ENCODE assay signal across 11 cellular contexts in genomic region chr4:2817136-2817535, GRCh38. TPM values are rescaled to one million over a fixed set of nuclear protein-coding genes. Genes with fewer than 3 reads are reported as not detected.
DNase-seq lines count a peak whose midpoint lies in the region; ATAC-seq and TF ChIP-seq lines count a peak whose summit lies in the region.
"Had no signal": no experiment of that assay in that cellular context is flagged by ENCODE, and none has a peak within 500 bp of the region (broad histone marks: within the 10 kb centered on the region; RNA-seq: fewer than 3 reads in every experiment).

No MANE protein-coding gene starts in this region.

- ATAC-seq in right cardiac atrium (no peak), left cardiac atrium (no peak), lower lobe of right lung (no peak), GM18498 (IDR thresholded peaks at IDR 0.05; ENCODE audit: unreplicated experiment) (no peak)
- no peak for ATAC-seq in activated CD8-positive, alpha-beta T cell treated with anti-CD3 and anti-CD28 coated beads for 36 hours

- H3K9me3 Mint-ChIP-seq in activated CD8-positive, alpha-beta T cell treated with anti-CD3 and anti-CD28 coated beads for 36 hours = no peaks in the 10 kb centered on the region

- no peaks in the 10 kb centered on the region for H3K9me3 ChIP-seq in right cardiac atrium (ENCODE audit: control insufficient read depth, low read length)
- no peaks in the 10 kb centered on the region for H3K9me3 ChIP-seq in lower lobe of right lung
- H3K9me3 ChIP-seq: vagina had no signal

- H3K4me3 ChIP-seq in right cardiac atrium (ENCODE audit: low read length) (no peak overlapping the region), lower lobe of right lung (peak overlapping the region; percentile 58)

- CTCF ChIA-PET in activated CD8-positive, alpha-beta T cell treated with anti-CD3 and anti-CD28 coated beads for 36 hours (lab: Charles Lee) = interaction anchor here (1.0 kb wide), 1 partner anchor 54 kb away, joined by 3 read pairs; no protein-coding TSS in a partner anchor

- peak overlapping the region; percentile 31 for H3K27ac Mint-ChIP-seq in activated CD8-positive, alpha-beta T cell treated with anti-CD3 and anti-CD28 coated beads for 36 hours

- H3K4me3 Mint-ChIP-seq in activated CD8-positive, alpha-beta T cell treated with anti-CD3 and anti-CD28 coated beads for 36 hours = peak overlapping the region; percentile 73

- peaks cover 28% of the 10 kb centered on the region for H3K36me3 ChIP-seq in lower lobe of right lung

- 65% methylated on average over 4 of the region's 4 CpGs for WGBS in right cardiac atrium

- H3K36me3 Mint-ChIP-seq in activated CD8-positive, alpha-beta T cell treated with anti-CD3 and anti-CD28 coated beads for 36 hours (ENCODE audit: low read depth) = peaks cover 44% of the 10 kb centered on the region

- intact Hi-C loops in right cardiac atrium (cut with DNase I) (loop anchor here in 1 of 4 donors (10.0 kb wide), 1 partner anchor 52 kb away; no protein-coding TSS in a partner anchor), left cardiac atrium (cut with DNase I) (no loop called here), lower lobe of right lung (cut with DNase I) (no loop called here)
- intact Hi-C loops in activated CD8-positive, alpha-beta T cell treated with anti-CD3 and anti-CD28 coated beads for 36 hours (cut with micrococcal nuclease) = no loop called here

- H3K27me3 ChIP-seq in right cardiac atrium (ENCODE audit: control insufficient read depth, insufficient read depth) (no peaks in the 10 kb centered on the region), lower lobe of right lung (ENCODE audit: low read depth) (no peaks in the 10 kb centered on the region)
- H3K27me3 ChIP-seq: vagina had no signal

- no peak for TF ChIP-seq CTCF in activated CD8-positive, alpha-beta T cell treated with anti-CD3 and anti-CD28 coated beads for 36 hours (IDR thresholded peaks at IDR 0.05)
- TF ChIP-seq CTCF in lower lobe of right lung (IDR thresholded peaks at IDR 0.05) = no peak

- H3K27ac ChIP-seq in right cardiac atrium (ENCODE audit: low read length) = no peak overlapping the region
- no peak overlapping the region for H3K27ac ChIP-seq in lower lobe of right lung
- H3K27ac ChIP-seq: epithelial cell of prostate had no signal

- peaks cover 9% of the 10 kb centered on the region for H3K4me1 ChIP-seq in right cardiac atrium (ENCODE audit: control insufficient read depth, insufficient read depth, low read length)
- peaks cover 67% of the 10 kb centered on the region for H3K4me1 ChIP-seq in lower lobe of right lung

- DNase-seq in right cardiac atrium (peak; percentile 10 to 33 (median 11)), left cardiac atrium (no peak), lower lobe of right lung (no peak), AG08395 (ENCODE audit: low spot score) (no peak), occipital lobe (lab: John Stamatoyannopoulos, UW) (no peak), NCI-H187 treated with DMSO at 0.1 percent for 48 hours (lab: John Stamatoyannopoulos, UW) (no peak)
- no peak for DNase-seq in activated CD8-positive, alpha-beta T cell treated with anti-CD3 and anti-CD28 coated beads for 36 hours
- DNase-seq: activated CD4-positive, CD25-positive, alpha-beta regulatory T cell treated with anti-CD3 and anti-CD28 coated beads, Interleukin-2, amount 50 U/mL, for 72 hours had no signal

- POLR2A ChIA-PET in activated CD8-positive, alpha-beta T cell treated with anti-CD3 and anti-CD28 coated beads for 36 hours (lab: Charles Lee) = interaction anchor here (0.6 to 2.2 kb wide), 6 partner anchors 9 to 31 kb away, joined by 3 to 10 read pairs (median 4); no protein-coding TSS in a partner anchor

- H3K27me3 Mint-ChIP-seq in activated CD8-positive, alpha-beta T cell treated with anti-CD3 and anti-CD28 coated beads for 36 hours = no peaks in the 10 kb centered on the region

- H3K4me1 Mint-ChIP-seq in activated CD8-positive, alpha-beta T cell treated with anti-CD3 and anti-CD28 coated beads for 36 hours (ENCODE audit: low read depth) = peaks cover 57% of the 10 kb centered on the region

RNA-seq across cellular contexts. Expression of gene SH3BP2, which starts 24.3 kb away (rescaled TPM):
- 10 to 100 TPM; 20.5 to 28.8 (median 26.3) TPM for total RNA-seq in right cardiac atrium
- 21.7 TPM for polyA plus RNA-seq in right cardiac atrium
- total RNA-seq in left cardiac atrium = 10 to 100 TPM; 28.3 to 28.5 TPM
- total RNA-seq in activated CD8-positive, alpha-beta T cell treated with anti-CD3 and anti-CD28 coated beads for 36 hours = 10 to 100 TPM; 54.8 to 59.0 TPM
- 102 TPM for total RNA-seq in lower lobe of right lung
- total RNA-seq in occipital lobe = 24.8 TPM

RNA-seq across cellular contexts. Expression of gene ADD1, which starts 26.5 kb away (rescaled TPM):
- total RNA-seq in right cardiac atrium (100 to 1,000 TPM; 215 to 256 (median 236) TPM), left cardiac atrium (100 to 1,000 TPM; 200 to 209 TPM), lower lobe of right lung (279 TPM), occipital lobe (166 TPM)
- polyA plus RNA-seq in right cardiac atrium = 207 TPM
- total RNA-seq in activated CD8-positive, alpha-beta T cell treated with anti-CD3 and anti-CD28 coated beads for 36 hours = 100 to 1,000 TPM; 149 to 154 TPM

Comparison
In these comparisons a context has a peak if more than half of its experiments do, and no peak if none do; other contexts are left out.
1. DNase-seq: peak in right cardiac atrium (3 of 3); none in left cardiac atrium (single experiment), activated CD8-positive, alpha-beta T cell treated with anti-CD3 and anti-CD28 coated beads for 36 hours (single experiment), lower lobe of right lung (single experiment), AG08395 (single experiment), occipital lobe (single experiment) and NCI-H187 treated with DMSO at 0.1 percent for 48 hours (single experiment).